Comparison of ENCODE assay signal across 1 cellular context in genomic region chr3:42876940-42877720, GRCh38.
TF ChIP-seq lines count a peak whose summit lies in the region.

No MANE protein-coding gene starts in this region.

TF ChIP-seq in K562, 482 proteins besides CTCF, POLR2A, EP300 and RAD21:
- TF ChIP-seq PRDM10 (IDR thresholded peaks at IDR 0.05; ENCODE audit: partially characterized antibody) (peak; percentile 38), THAP7 (CRISPR knock-in tag; IDR thresholded peaks at IDR 0.05) (no peak)
